ENCODE assay signal across 9 cellular contexts in the genomic region with DNA sequence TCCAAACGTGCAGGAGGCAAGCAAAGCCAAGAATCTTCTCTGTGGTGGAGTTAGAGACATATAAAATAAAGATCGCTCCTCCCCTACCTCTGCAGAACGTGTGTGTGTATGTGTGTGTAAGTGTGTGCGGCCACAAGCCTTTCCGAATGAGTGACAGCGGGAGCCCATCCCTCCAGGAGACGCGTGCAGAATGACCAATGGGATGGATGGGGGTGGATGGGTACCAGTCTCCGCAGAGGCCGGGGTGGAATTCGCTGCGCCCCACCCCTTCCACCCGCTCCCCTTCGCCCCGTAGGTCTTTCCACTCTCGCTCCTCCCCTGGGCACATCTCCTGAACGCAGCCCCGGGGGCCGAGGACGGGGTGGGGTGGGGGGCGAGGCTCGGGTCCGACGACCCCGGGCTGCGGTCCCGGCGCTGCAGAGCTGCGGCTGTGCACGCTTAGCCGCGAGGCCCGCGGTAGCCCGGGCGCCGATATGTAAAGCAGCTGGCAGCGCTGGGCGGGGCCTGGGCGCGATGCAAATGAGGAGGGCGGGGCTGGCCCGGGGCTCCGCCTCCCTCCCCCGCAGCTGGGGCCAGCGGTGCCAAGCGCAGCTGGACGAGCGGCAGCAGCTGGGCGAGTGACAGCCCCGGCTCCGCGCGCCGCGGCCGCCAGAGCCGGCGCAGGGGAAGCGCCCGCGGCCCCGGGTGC. TPM values are rescaled to one million over a fixed set of nuclear protein-coding genes. Genes with fewer than 3 reads are reported as not detected.
DNase-seq lines count a peak whose midpoint lies in the region; ATAC-seq and TF ChIP-seq lines count a peak whose summit lies in the region.
"Had no signal": no experiment of that assay in that cellular context is flagged by ENCODE, and none has a peak within 500 bp of the region (broad histone marks: within the 10 kb centered on the region; RNA-seq: fewer than 3 reads in every experiment).

A gene (plus strand): TSS at position 594 of the 688 bp plus-strand sequence.

- no peaks in the 10 kb centered on the region for H3K27me3 Mint-ChIP-seq in activated B cell treated with CpG ODN at 0.5 μM for 24 hours

- ATAC-seq in GM21447 (IDR thresholded peaks at IDR 0.05; ENCODE audit: unreplicated experiment) (peak; percentile 59), activated B cell treated with CpG ODN at 0.5 μM for 24 hours (ENCODE audit: low read depth) (peak; percentile 80)

- peaks cover 19% of the 10 kb centered on the region for H3K27me3 ChIP-seq in DOHH2 (ENCODE audit: control insufficient read depth, low read length)
- no peaks in the 10 kb centered on the region for H3K27me3 ChIP-seq in KMS-11 (ENCODE audit: insufficient read depth, low read depth)
- H3K27me3 ChIP-seq in PC-9 (ENCODE audit: insufficient read depth, low read depth), result peaks cover 53% of the 10 kb centered on the region

- H3K9me3 Mint-ChIP-seq in activated B cell treated with CpG ODN at 0.5 μM for 24 hours, result peaks cover 4% of the 10 kb centered on the region

- H3K36me3 ChIP-seq in DOHH2 (ENCODE audit: control insufficient read depth, low read length), result no peaks in the 10 kb centered on the region
- H3K36me3 ChIP-seq in KMS-11 (ENCODE audit: insufficient read depth), result no peaks in the 10 kb centered on the region
- no peaks in the 10 kb centered on the region for H3K36me3 ChIP-seq in PC-9 (ENCODE audit: low read depth)

- DNase-seq in activated B cell treated with CpG ODN at 0.5 μM for 24 hours (peak; percentile 98), caudate nucleus (lab: John Stamatoyannopoulos, UW) (peak in 59 of 61 donors; percentile 40 to 95 (median 82)), kidney tubule cell (ENCODE audit: low spot score) (peak; percentile 34), PC-9 (no peak)
- peak; percentile 80 to 86 (median 82) for DNase-seq in stimulated activated CD4-positive, alpha-beta T cell treated with anti-CD3 and anti-CD28 coated beads, Interleukin-1b, Interleukin-23, amount 100 ng/mL, for 24 hours (ENCODE audit: low read depth in 4 of 4, low spot score in 1 of 4)

- H2AFZ ChIP-seq in KMS-11 (ENCODE audit: low read depth) (peak within 1 kb of the TSS; percentile 76), PC-9 (no peak within 1 kb of the TSS)

- no TSS peak for BruUV-seq in PC-9 (replicated peaks; lab: Mats Ljungman, UMichigan)

- peak within 1 kb of the TSS; percentile 71 for H3K4me3 ChIP-seq in DOHH2 (ENCODE audit: low read length)
- no peak within 1 kb of the TSS for H3K4me3 ChIP-seq in KMS-11 (IDR thresholded peaks at IDR 0.05; ENCODE audit: insufficient read depth, low read depth, low read length)
- H3K4me3 ChIP-seq in PC-9, result no peak within 1 kb of the TSS

- POLR2A ChIA-PET in activated B cell treated with CpG ODN at 0.5 μM for 24 hours (lab: Charles Lee), result interaction anchor here (0.5 to 1.3 kb wide), 14 partner anchors 9 to 180 kb away, joined by 3 to 9 read pairs (median 4); no protein-coding TSS in a partner anchor
- POLR2A ChIA-PET in PC-9 (lab: Charles Lee; ENCODE audit: unreplicated experiment), result no interaction called here

- H3K27ac Mint-ChIP-seq in activated B cell treated with CpG ODN at 0.5 μM for 24 hours, result peak within 1 kb of the TSS; percentile 91

- H3K79me2 ChIP-seq in DOHH2 (ENCODE audit: control insufficient read depth, low read length), result no peaks in the 10 kb centered on the region
- H3K79me2 ChIP-seq in KMS-11 (ENCODE audit: insufficient read depth, low read depth), result no peaks in the 10 kb centered on the region
- no peaks in the 10 kb centered on the region for H3K79me2 ChIP-seq in PC-9 (ENCODE audit: low read depth)

- H4K20me1 ChIP-seq in DOHH2 (ENCODE audit: control insufficient read depth, insufficient read depth, low read depth, low read length) (no peaks in the 10 kb centered on the region), KMS-11 (ENCODE audit: insufficient read depth) (no peaks in the 10 kb centered on the region), PC-9 (ENCODE audit: insufficient read depth) (no peaks in the 10 kb centered on the region)

- intact Hi-C loops in activated B cell treated with CpG ODN at 0.5 μM for 24 hours (cut with micrococcal nuclease) (loop anchor here (1.0 kb wide), 5 partner anchors 8 to 175 kb away; no protein-coding TSS in a partner anchor), PC-9 (cut with micrococcal nuclease; ENCODE audit: unreplicated experiment) (no loop called here)

- CTCF ChIA-PET in activated B cell treated with CpG ODN at 0.5 μM for 24 hours (lab: Charles Lee), result interaction anchor here (0.8 to 1.1 kb wide), 5 partner anchors 20 to 175 kb away, joined by 3 to 7 read pairs (median 3); no protein-coding TSS in a partner anchor
- CTCF ChIA-PET in PC-9 (lab: Charles Lee), result no interaction called here

- TF ChIP-seq CTCF in DOHH2 (IDR thresholded peaks at IDR 0.05; ENCODE audit: low read depth, low read length, poor library complexity, severe bottlenecking) (no peak), KMS-11 (conservative IDR thresholded peaks at IDR 0.05; ENCODE audit: low read depth, low read length) (no peak), activated B cell treated with CpG ODN at 0.5 μM for 24 hours (IDR thresholded peaks at IDR 0.05) (no peak), PC-9 (conservative IDR thresholded peaks at IDR 0.05) (no peak)

- peaks cover 27% of the 10 kb centered on the region for H3K36me3 Mint-ChIP-seq in activated B cell treated with CpG ODN at 0.5 μM for 24 hours (ENCODE audit: low read depth)

- no peak within 1 kb of the TSS for H3K9ac ChIP-seq in KMS-11

- H3K27ac ChIP-seq in DOHH2 (ENCODE audit: low read depth, low read length) (no peak within 1 kb of the TSS), KMS-11 (no peak within 1 kb of the TSS), caudate nucleus (ENCODE audit: low read depth, low read length) (peak within 1 kb of the TSS; percentile 44), PC-9 (no peak within 1 kb of the TSS)
- H3K27ac ChIP-seq: VCaP had no signal

- H3K4me2 ChIP-seq in DOHH2 (ENCODE audit: low read length) (peak within 1 kb of the TSS; percentile 78), KMS-11 (peak within 1 kb of the TSS; percentile 72), PC-9 (no peak within 1 kb of the TSS)

- H3K4me3 Mint-ChIP-seq in activated B cell treated with CpG ODN at 0.5 μM for 24 hours, result peak within 1 kb of the TSS; percentile 98

- peaks cover 43% of the 10 kb centered on the region for H3K4me1 Mint-ChIP-seq in activated B cell treated with CpG ODN at 0.5 μM for 24 hours

- peaks cover 32% of the 10 kb centered on the region for H3K4me1 ChIP-seq in DOHH2 (ENCODE audit: control insufficient read depth, low read length)
- peaks cover 5% of the 10 kb centered on the region for H3K4me1 ChIP-seq in KMS-11 (ENCODE audit: low read depth, poor library complexity, severe bottlenecking)
- H3K4me1 ChIP-seq in PC-9 (replicated peaks; ENCODE audit: insufficient read depth), result no peaks in the 10 kb centered on the region

- no peaks in the 10 kb centered on the region for H3K9me3 ChIP-seq in DOHH2 (ENCODE audit: control insufficient read depth, insufficient read depth, low read length)
- no peaks in the 10 kb centered on the region for H3K9me3 ChIP-seq in PC-9 (ENCODE audit: insufficient read depth, low read depth)

- H3K9me2 ChIP-seq in DOHH2 (replicated peaks; ENCODE audit: control insufficient read depth, low read length), result no peaks in the 10 kb centered on the region
- no peaks in the 10 kb centered on the region for H3K9me2 ChIP-seq in PC-9 (ENCODE audit: insufficient read depth)

- H3F3A ChIP-seq in DOHH2 (ENCODE audit: control insufficient read depth, insufficient read depth) (no peaks in the 10 kb centered on the region), PC-9 (ENCODE audit: insufficient read depth, low read depth) (no peaks in the 10 kb centered on the region)

RNA-seq across cellular contexts. Expression of the gene that starts here (rescaled TPM):
- total RNA-seq in activated B cell treated with CpG ODN at 0.5 μM for 24 hours (122 and 146 TPM in 2 replicates), PC-9 (2021) (not detected in 2 replicates)

Comparison
In these comparisons a context has a peak if more than half of its experiments do, and no peak if none do; other contexts are left out.
1. RNA of the gene that starts here (total RNA-seq): 122 to 146 TPM in activated B cell treated with CpG ODN at 0.5 μM for 24 hours; not detected in PC-9; every median in the first group is over 100 times any median in the second.
2. DNase-seq: peak in activated B cell treated with CpG ODN at 0.5 μM for 24 hours (single experiment), caudate nucleus (59 of 61), kidney tubule cell (single experiment) and stimulated activated CD4-positive, alpha-beta T cell treated with anti-CD3 and anti-CD28 coated beads, Interleukin-1b, Interleukin-23, amount 100 ng/mL, for 24 hours (4 of 4); none in PC-9 (0 of 2).